In the genomic region with DNA sequence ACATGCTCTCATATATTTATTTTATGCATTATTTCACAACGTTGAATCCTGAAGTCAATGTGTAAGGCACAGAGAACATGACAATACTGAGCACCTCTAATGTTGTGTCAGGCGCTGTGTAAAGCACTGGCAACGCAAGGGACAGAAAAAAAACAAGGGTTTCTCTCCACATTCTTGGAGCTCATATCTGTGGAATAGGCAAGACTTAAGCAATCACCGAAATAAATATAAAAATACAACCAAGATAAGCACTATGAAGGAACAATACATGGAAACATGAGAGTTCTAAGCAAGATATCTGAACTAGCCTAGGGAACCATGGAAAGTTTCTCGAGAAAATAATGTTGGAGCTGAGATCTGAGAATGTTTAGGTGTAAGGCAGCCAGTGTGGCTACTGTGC, we compare ENCODE assay signal across 15 cellular contexts. TPM values are rescaled to one million over a fixed set of nuclear protein-coding genes. Genes with fewer than 3 reads are reported as not detected.
DNase-seq lines count a peak whose midpoint lies in the region; FAIRE-seq and TF ChIP-seq lines count a peak whose summit lies in the region.
"Had no signal": no experiment of that assay in that cellular context is flagged by ENCODE, and none has a peak within 500 bp of the region (broad histone marks: within the 10 kb centered on the region; RNA-seq: fewer than 3 reads in every experiment).

No MANE protein-coding gene starts in this region.

- CTCF ChIA-PET in RWPE1 (lab: Yijun Ruan, JAX): interaction anchor here (0.6 to 2.8 kb wide), 2 partner anchors 25 to 54 kb away, joined by 3 to 12 read pairs; no protein-coding TSS in a partner anchor

- 75% methylated on average over 5 of the region's 5 CpGs for WGBS in suprapubic skin

- TF ChIP-seq POLR2A in GM12891 (IDR thresholded peaks at IDR 0.05; ENCODE audit: low read depth, low read length) (no peak), suprapubic skin (IDR thresholded peaks at IDR 0.05) (no peak)

- DNase-seq in GM12891 (ENCODE audit: insufficient read length, low spot score) (no peak), RWPE1 (ENCODE audit: low spot score) (no peak), fibroblast of pulmonary artery (ENCODE audit: low read depth) (peak; percentile 77), suprapubic skin (ENCODE audit: low spot score in 2 of 2) (no peak), caudate nucleus (lab: John Stamatoyannopoulos, UW) (no peak), SW 1271 (lab: John Stamatoyannopoulos, UW) (no peak), NCI-H524 (lab: John Stamatoyannopoulos, UW) (no peak)
- DNase-seq: NCI-H1092 treated with DMSO at 0.1 percent for 48 hours, NCI-H146, NCI-H2029 treated with DMSO at 0.1 percent for 48 hours, NCI-H2171 treated with DMSO at 0.1 percent for 48 hours, NCI-H446, Right ventricle myocardium superior had no signal

- no peak overlapping the region for H3K4me3 ChIP-seq in fibroblast of pulmonary artery (replicated peaks; ENCODE audit: low read depth, low read length)
- H3K4me3 ChIP-seq in suprapubic skin: no peak overlapping the region

- TF ChIP-seq CTCF in RWPE1 (conservative IDR thresholded peaks at IDR 0.05; ENCODE audit: low read depth) (no peak), fibroblast of pulmonary artery (IDR thresholded peaks at IDR 0.05; ENCODE audit: low read length, missing control alignments) (no peak), suprapubic skin (IDR thresholded peaks at IDR 0.05) (no peak)

- TF ChIP-seq EP300 in suprapubic skin (IDR thresholded peaks at IDR 0.05): no peak

- peaks cover 51% of the 10 kb centered on the region for H3K4me1 ChIP-seq in suprapubic skin

- POLR2A ChIA-PET in RWPE1 (lab: Yijun Ruan, JAX; ENCODE audit: low non-redundant PET): no interaction called here

- peaks cover 7% of the 10 kb centered on the region for H3K36me3 ChIP-seq in suprapubic skin

- peak overlapping the region; percentile 63 for H3K27ac ChIP-seq in RWPE1
- peak overlapping the region; percentile 79 for H3K27ac ChIP-seq in suprapubic skin
- no peak overlapping the region for H3K27ac ChIP-seq in caudate nucleus (ENCODE audit: low read depth, low read length)

- no peaks in the 10 kb centered on the region for H3K27me3 ChIP-seq in suprapubic skin

- peak; percentile 56 for FAIRE-seq in GM12891 (lab: Jason Lieb, UNC)
- FAIRE-seq: G401.6, H1 had no signal

- no peaks in the 10 kb centered on the region for H3K9me3 ChIP-seq in suprapubic skin

TF ChIP-seq in GM12891, 5 proteins besides CTCF, POLR2A, EP300 and RAD21:
- no peak for TF ChIP-seq TAF1 (IDR thresholded peaks at IDR 0.05; ENCODE audit: low read depth, low read length)
- no peak for TF ChIP-seq PAX5 (IDR thresholded peaks at IDR 0.05; ENCODE audit: insufficient read depth, low read length, severe bottlenecking)
- no peak for TF ChIP-seq SPI1 (IDR thresholded peaks at IDR 0.05; ENCODE audit: low read depth, low read length)
- no peak for TF ChIP-seq POU2F2 (IDR thresholded peaks at IDR 0.05; ENCODE audit: low read depth, low read length)

RNA-seq across cellular contexts. Expression of gene DST, which starts 1.7 kb away (rescaled TPM):
- 30.5 TPM for polyA plus RNA-seq in GM12891 (2012; ENCODE audit: low read depth, missing spikeins)
- total RNA-seq in suprapubic skin: 1,000 to 10,000 TPM in 1 of 4 donors, 100 to 1,000 TPM in 3; 637 to 1,048 (median 751) TPM
